In the genomic region with DNA sequence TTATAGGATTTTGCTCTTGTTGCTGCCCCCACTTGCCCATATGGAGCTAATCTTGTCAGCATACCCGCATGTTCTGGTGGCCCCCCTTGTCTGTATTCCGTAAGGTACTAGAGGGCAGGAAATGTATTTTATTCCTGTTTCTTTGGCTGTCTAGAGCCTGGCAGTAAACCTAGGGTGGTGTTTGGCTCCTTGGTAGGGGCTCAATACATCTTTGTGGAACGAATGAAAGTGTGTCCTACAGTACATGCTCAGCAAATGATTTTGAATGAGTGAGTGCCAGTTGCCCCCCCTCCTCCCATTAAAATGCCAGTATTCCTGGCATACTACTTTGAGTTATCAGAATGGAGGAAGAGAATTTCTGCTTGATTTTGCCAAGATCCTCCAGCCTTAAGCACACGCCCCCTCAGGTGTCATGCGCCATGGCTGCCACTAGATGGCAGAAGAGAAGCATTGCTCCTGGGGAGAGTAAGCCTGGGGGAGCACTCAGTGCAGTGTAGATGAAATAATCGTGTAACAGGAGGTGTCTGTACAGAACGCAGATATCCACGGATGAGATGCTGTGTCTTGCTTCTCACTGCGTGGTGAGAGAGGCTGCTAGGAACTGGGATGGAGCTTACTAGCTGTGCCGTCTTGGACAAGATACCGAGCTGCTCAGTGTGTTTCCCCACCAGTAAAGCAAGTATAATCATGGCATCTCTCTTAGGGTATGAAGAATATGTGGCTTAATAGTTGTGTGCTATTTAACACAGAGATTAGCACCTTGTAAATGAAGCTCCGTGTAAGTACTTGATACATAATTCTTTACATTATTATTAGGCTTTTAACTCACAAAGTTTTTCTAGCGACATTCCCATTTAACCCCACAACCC, we compare ENCODE assay signal across 1 cellular context.
TF ChIP-seq lines count a peak whose summit lies in the region.

No MANE protein-coding gene starts in this region.

TF ChIP-seq in GM12878, 131 proteins besides CTCF, POLR2A, EP300 and RAD21 (continued from another document):
- peak; percentile 61; the same call in 1 of the 2 replicates for TF ChIP-seq YY1 (IDR thresholded peaks at IDR 0.05; ENCODE audit: low read depth, low read length)
- TF ChIP-seq, protein P1, sequence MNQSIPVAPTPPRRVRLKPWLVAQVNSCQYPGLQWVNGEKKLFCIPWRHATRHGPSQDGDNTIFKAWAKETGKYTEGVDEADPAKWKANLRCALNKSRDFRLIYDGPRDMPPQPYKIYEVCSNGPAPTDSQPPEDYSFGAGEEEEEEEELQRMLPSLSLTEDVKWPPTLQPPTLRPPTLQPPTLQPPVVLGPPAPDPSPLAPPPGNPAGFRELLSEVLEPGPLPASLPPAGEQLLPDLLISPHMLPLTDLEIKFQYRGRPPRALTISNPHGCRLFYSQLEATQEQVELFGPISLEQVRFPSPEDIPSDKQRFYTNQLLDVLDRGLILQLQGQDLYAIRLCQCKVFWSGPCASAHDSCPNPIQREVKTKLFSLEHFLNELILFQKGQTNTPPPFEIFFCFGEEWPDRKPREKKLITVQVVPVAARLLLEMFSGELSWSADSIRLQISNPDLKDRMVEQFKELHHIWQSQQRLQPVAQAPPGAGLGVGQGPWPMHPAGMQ (IDR thresholded peaks at IDR 0.05; ENCODE audit: borderline replicate concordance): no peak
- TF ChIP-seq FOXK2 (IDR thresholded peaks at IDR 0.05): no peak
- TF ChIP-seq NFXL1 (IDR thresholded peaks at IDR 0.05; ENCODE audit: borderline replicate concordance): 0 out of 2 replicates have a peak, but pooled peaks have one; percentile 80
- 0 out of 2 replicates have a peak, but pooled peaks have one; percentile 43 for TF ChIP-seq TBL1XR1 (IDR thresholded peaks at IDR 0.05; ENCODE audit: low read depth, low read length)
- TF ChIP-seq NRF1 (conservative IDR thresholded peaks at IDR 0.05; ENCODE audit: low read depth, low read length): no peak
- TF ChIP-seq SMC3 (IDR thresholded peaks at IDR 0.05; ENCODE audit: borderline replicate concordance, low read length): peak; percentile 100
- peak; percentile 51; the same call in 1 of the 2 replicates for TF ChIP-seq IRF4 (IDR thresholded peaks at IDR 0.05; ENCODE audit: low read depth, low read length)
- TF ChIP-seq ESRRA (IDR thresholded peaks at IDR 0.05; ENCODE audit: low read length): peak; percentile 55; the same call in 1 of the 2 replicates
- TF ChIP-seq RFX5 (IDR thresholded peaks at IDR 0.05; ENCODE audit: low read depth, low read length): 0 out of 2 replicates have a peak, but pooled peaks have one; percentile 36
- peak in 1 of 2 experiments; percentile 89; a peak in 2 of 3 replicates for TF ChIP-seq EGR1 (IDR thresholded peaks at IDR 0.05; ENCODE audit: borderline replicate concordance in 1 of 2, low read depth in 2 of 2, low read length in 2 of 2)
- TF ChIP-seq POU2F2 (IDR thresholded peaks at IDR 0.05; ENCODE audit: borderline replicate concordance, low read depth, low read length): peak; percentile 76; the same call in 2 of the 3 replicates
- no peak for TF ChIP-seq CREB1 (IDR thresholded peaks at IDR 0.05; ENCODE audit: low read depth)
- TF ChIP-seq, protein P2, sequence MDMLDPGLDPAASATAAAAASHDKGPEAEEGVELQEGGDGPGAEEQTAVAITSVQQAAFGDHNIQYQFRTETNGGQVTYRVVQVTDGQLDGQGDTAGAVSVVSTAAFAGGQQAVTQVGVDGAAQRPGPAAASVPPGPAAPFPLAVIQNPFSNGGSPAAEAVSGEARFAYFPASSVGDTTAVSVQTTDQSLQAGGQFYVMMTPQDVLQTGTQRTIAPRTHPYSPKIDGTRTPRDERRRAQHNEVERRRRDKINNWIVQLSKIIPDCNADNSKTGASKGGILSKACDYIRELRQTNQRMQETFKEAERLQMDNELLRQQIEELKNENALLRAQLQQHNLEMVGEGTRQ (IDR thresholded peaks at IDR 0.05; ENCODE audit: borderline replicate concordance, low read depth, low read length): no peak
- no peak for TF ChIP-seq ETV6 (conservative IDR thresholded peaks at IDR 0.05 in 1 of 2, IDR thresholded peaks at IDR 0.05 in 1 of 2; ENCODE audit: borderline replicate concordance in 1 of 2, low read depth in 1 of 2)
- TF ChIP-seq WRNIP1 (IDR thresholded peaks at IDR 0.05; ENCODE audit: borderline replicate concordance, low read depth, low read length): no peak
- no peak for TF ChIP-seq NFYA (IDR thresholded peaks at IDR 0.05; ENCODE audit: borderline replicate concordance, low read depth, low read length)
- TF ChIP-seq LARP7 (IDR thresholded peaks at IDR 0.05): 0 out of 2 replicates have a peak, but pooled peaks have one; percentile 37
- TF ChIP-seq, protein P3, sequence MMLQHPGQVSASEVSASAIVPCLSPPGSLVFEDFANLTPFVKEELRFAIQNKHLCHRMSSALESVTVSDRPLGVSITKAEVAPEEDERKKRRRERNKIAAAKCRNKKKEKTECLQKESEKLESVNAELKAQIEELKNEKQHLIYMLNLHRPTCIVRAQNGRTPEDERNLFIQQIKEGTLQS (IDR thresholded peaks at IDR 0.05; ENCODE audit: borderline replicate concordance, extremely low read depth, low read depth, low read length): peak; percentile 18; the same call in 1 of the 2 replicates
- 0 out of 2 replicates have a peak, but pooled peaks have one; percentile 34 for TF ChIP-seq FOXM1 (IDR thresholded peaks at IDR 0.05; ENCODE audit: low read depth, low read length)
- TF ChIP-seq HCFC1 (IDR thresholded peaks at IDR 0.05; ENCODE audit: low read length): peak; percentile 40; the same call in 1 of the 2 replicates
- TF ChIP-seq SP1 (IDR thresholded peaks at IDR 0.05; ENCODE audit: low read depth, low read length): peak; percentile 40
- TF ChIP-seq CEBPB (IDR thresholded peaks at IDR 0.05; ENCODE audit: borderline replicate concordance in 1 of 2, low read depth in 2 of 2, low read length in 2 of 2): no peak
- no peak for TF ChIP-seq MXI1 (IDR thresholded peaks at IDR 0.05; ENCODE audit: low read depth, low read length)
- peak in 1 of 2 experiments; percentile 54; a peak in 1 of 4 replicates for TF ChIP-seq BHLHE40 (IDR thresholded peaks at IDR 0.05; ENCODE audit: borderline replicate concordance in 1 of 2, low read depth in 2 of 2, low read length in 1 of 2)
- TF ChIP-seq, protein P4, sequence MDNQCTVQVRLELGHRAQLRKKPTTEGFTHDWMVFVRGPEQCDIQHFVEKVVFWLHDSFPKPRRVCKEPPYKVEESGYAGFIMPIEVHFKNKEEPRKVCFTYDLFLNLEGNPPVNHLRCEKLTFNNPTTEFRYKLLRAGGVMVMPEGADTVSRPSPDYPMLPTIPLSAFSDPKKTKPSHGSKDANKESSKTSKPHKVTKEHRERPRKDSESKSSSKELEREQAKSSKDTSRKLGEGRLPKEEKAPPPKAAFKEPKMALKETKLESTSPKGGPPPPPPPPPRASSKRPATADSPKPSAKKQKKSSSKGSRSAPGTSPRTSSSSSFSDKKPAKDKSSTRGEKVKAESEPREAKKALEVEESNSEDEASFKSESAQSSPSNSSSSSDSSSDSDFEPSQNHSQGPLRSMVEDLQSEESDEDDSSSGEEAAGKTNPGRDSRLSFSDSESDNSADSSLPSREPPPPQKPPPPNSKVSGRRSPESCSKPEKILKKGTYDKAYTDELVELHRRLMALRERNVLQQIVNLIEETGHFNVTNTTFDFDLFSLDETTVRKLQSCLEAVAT (IDR thresholded peaks at IDR 0.05): no peak
- TF ChIP-seq ZNF217 (IDR thresholded peaks at IDR 0.05): no peak
- no peak for TF ChIP-seq TARDBP (IDR thresholded peaks at IDR 0.05; ENCODE audit: borderline replicate concordance)
- TF ChIP-seq PAX5 (IDR thresholded peaks at IDR 0.05; ENCODE audit: borderline replicate concordance, low read depth, low read length): peak; percentile 43; the same call in 1 of the 2 replicates
- TF ChIP-seq, protein P5, sequence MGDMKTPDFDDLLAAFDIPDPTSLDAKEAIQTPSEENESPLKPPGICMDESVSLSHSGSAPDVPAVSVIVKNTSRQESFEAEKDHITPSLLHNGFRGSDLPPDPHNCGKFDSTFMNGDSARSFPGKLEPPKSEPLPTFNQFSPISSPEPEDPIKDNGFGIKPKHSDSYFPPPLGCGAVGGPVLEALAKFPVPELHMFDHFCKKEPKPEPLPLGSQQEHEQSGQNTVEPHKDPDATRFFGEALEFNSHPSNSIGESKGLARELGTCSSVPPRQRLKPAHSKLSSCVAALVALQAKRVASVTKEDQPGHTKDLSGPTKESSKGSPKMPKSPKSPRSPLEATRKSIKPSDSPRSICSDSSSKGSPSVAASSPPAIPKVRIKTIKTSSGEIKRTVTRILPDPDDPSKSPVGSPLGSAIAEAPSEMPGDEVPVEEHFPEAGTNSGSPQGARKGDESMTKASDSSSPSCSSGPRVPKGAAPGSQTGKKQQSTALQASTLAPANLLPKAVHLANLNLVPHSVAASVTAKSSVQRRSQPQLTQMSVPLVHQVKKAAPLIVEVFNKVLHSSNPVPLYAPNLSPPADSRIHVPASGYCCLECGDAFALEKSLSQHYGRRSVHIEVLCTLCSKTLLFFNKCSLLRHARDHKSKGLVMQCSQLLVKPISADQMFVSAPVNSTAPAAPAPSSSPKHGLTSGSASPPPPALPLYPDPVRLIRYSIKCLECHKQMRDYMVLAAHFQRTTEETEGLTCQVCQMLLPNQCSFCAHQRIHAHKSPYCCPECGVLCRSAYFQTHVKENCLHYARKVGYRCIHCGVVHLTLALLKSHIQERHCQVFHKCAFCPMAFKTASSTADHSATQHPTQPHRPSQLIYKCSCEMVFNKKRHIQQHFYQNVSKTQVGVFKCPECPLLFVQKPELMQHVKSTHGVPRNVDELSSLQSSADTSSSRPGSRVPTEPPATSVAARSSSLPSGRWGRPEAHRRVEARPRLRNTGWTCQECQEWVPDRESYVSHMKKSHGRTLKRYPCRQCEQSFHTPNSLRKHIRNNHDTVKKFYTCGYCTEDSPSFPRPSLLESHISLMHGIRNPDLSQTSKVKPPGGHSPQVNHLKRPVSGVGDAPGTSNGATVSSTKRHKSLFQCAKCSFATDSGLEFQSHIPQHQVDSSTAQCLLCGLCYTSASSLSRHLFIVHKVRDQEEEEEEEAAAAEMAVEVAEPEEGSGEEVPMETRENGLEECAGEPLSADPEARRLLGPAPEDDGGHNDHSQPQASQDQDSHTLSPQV (IDR thresholded peaks at IDR 0.05): peak; percentile 19; the same call in 1 of the 2 replicates
- no peak for TF ChIP-seq NFIC (IDR thresholded peaks at IDR 0.05; ENCODE audit: low read depth, low read length)
